ENCODE assay signal across 2 cellular contexts in genomic region chr2:203344667-203345066, GRCh38.
TF ChIP-seq lines count a peak whose summit lies in the region.

No MANE protein-coding gene starts in this region.

TF ChIP-seq in HepG2, 621 proteins besides CTCF, POLR2A, EP300 and RAD21 (continued from another document):
- TF ChIP-seq ZNF362 (CRISPR knock-in tag; IDR thresholded peaks at IDR 0.05; ENCODE audit: borderline replicate concordance) (no peak), MAFK (conservative IDR thresholded peaks at IDR 0.05 in 1 of 2, IDR thresholded peaks at IDR 0.05 in 1 of 2; ENCODE audit: low read length in 2 of 2) (peak; percentile 61 to 80; a peak in 3 of 4 replicates), SOX5 (CRISPR knock-in tag; IDR thresholded peaks at IDR 0.05; ENCODE audit: borderline replicate concordance) (no peak)

TF ChIP-seq in WTC11, 78 proteins besides CTCF, POLR2A, EP300 and RAD21 (continued from another document):
- TF ChIP-seq AFF4 (CRISPR knock-in tag; IDR thresholded peaks at IDR 0.05; ENCODE audit: borderline replicate concordance) (no peak), GABPB1 (CRISPR knock-in tag; IDR thresholded peaks at IDR 0.05) (no peak), CDX4 (CRISPR knock-in tag; IDR thresholded peaks at IDR 0.05; ENCODE audit: borderline replicate concordance) (no peak), JAZF1 (CRISPR knock-in tag; IDR thresholded peaks at IDR 0.05) (no peak), PRDM15 (CRISPR knock-in tag; IDR thresholded peaks at IDR 0.05) (no peak), TP53 (CRISPR knock-in tag; IDR thresholded peaks at IDR 0.05) (no peak), E2F5 (CRISPR knock-in tag; IDR thresholded peaks at IDR 0.05) (no peak), ATF6 (CRISPR knock-in tag; IDR thresholded peaks at IDR 0.05) (no peak), ZSCAN18 (CRISPR knock-in tag; IDR thresholded peaks at IDR 0.05) (no peak), JUN (CRISPR knock-in tag; IDR thresholded peaks at IDR 0.05) (no peak), ATF1 (CRISPR knock-in tag; IDR thresholded peaks at IDR 0.05) (no peak), PRRX2 (CRISPR knock-in tag; IDR thresholded peaks at IDR 0.05) (no peak), GTF2I (CRISPR knock-in tag; conservative IDR thresholded peaks at IDR 0.05) (no peak)
TF ChIP-seq in WTC11: peak in this region for 0.
